Comparison of ENCODE assay signal across 1 cellular context in genomic region chr16:24381470-24382118, GRCh38.
TF ChIP-seq lines count a peak whose summit lies in the region.

No MANE protein-coding gene starts in this region.

TF ChIP-seq in HEK293, 187 proteins besides CTCF, POLR2A, EP300 and RAD21 (continued from another document):
- TF ChIP-seq TRIM28 (IDR thresholded peaks at IDR 0.05; ENCODE audit: borderline replicate concordance, low read length) (peak; percentile 67; the same call in 1 of the 2 replicates), ZNF514 (tag by site-specific recombination; IDR thresholded peaks at IDR 0.05) (no peak), ZNF600 (tag by site-specific recombination; IDR thresholded peaks at IDR 0.05) (no peak), ZNF324 (tag by site-specific recombination; IDR thresholded peaks at IDR 0.05) (no peak), ZNF645 (tag by site-specific recombination; IDR thresholded peaks at IDR 0.05) (no peak), TSHZ1 (tag by site-specific recombination; IDR thresholded peaks at IDR 0.05; ENCODE audit: borderline replicate concordance) (no peak), ZNF426 (tag by site-specific recombination; IDR thresholded peaks at IDR 0.05) (no peak)
